17 cellular contexts compared by ENCODE assay signal in genomic region chr9:104606202-104606601, GRCh38. TPM values are rescaled to one million over a fixed set of nuclear protein-coding genes. Genes with fewer than 3 reads are reported as not detected.
"Had no signal": no experiment of that assay in that cellular context is flagged by ENCODE, and none has a peak within 500 bp of the region (broad histone marks: within the 10 kb centered on the region; RNA-seq: fewer than 3 reads in every experiment).

No MANE protein-coding gene starts in this region.

- H3K27ac ChIP-seq: brain microvascular endothelial cell, esophagus squamous epithelium, left ventricle myocardium inferior, psoas muscle, vagina had no signal

- H3K9me3 ChIP-seq: esophagus squamous epithelium, left ventricle myocardium inferior, psoas muscle, vagina had no signal

- H3K4me3 ChIP-seq: esophagus squamous epithelium, left ventricle myocardium inferior, psoas muscle, vagina had no signal

- H3K4me1 ChIP-seq: esophagus squamous epithelium, left ventricle myocardium inferior, psoas muscle, vagina had no signal

- ATAC-seq: activated CD4-positive, CD25-positive, alpha-beta regulatory T cell treated with anti-CD3 and anti-CD28 coated beads, Interleukin-2, amount 50 U/mL, for 24 hours; natural killer cell treated with Interleukin-12 subunit alpha and Interleukin-12 subunit beta and Interleukin-15 and Interleukin-18, amount 100 ng/mL, for 72 hours; psoas muscle had no signal

- DNase-seq: activated naive CD4-positive, alpha-beta T cell treated with anti-CD3 and anti-CD28 coated beads, Interleukin-2, amount 10 ng/mL, durations not matched to agents 7 days and 5 days; brain microvascular endothelial cell; cerebellar nuclear complex; esophagus squamous epithelium; foreskin melanocyte; head of caudate nucleus; left ventricle myocardium inferior; psoas muscle; stimulated activated CD4-positive, alpha-beta T cell treated with anti-CD3 and anti-CD28 coated beads, Interleukin-4, amount 100 ng/mL, for 1 hour; T-helper 2 cell had no signal

- H3K36me3 ChIP-seq: brain microvascular endothelial cell, esophagus squamous epithelium, left ventricle myocardium inferior, vagina had no signal

- H3K27me3 ChIP-seq: brain microvascular endothelial cell, esophagus squamous epithelium, vagina had no signal

RNA-seq across cellular contexts. Expression of gene OR13C2, which starts 0.8 kb away (rescaled TPM):
- total RNA-seq: activated T-helper 2 cell treated with anti-CD3 and anti-CD28 coated beads, Interferon-gamma antibody, Interleukin-2, Interleukin-4, amounts not matched to agents 10 μg/mL and 5 μg/mL and 100 μg/mL, durations not matched to agents 14 hours and 24 hours and 36 hours; dermis microvascular lymphatic vessel endothelial cell; esophagus squamous epithelium; left ventricle myocardium inferior; natural killer cell treated with Interleukin-12 subunit alpha and Interleukin-12 subunit beta and Interleukin-15 and Interleukin-18, amount 100 ng/mL, for 72 hours; omental fat pad; psoas muscle; vagina had no signal

RNA-seq across cellular contexts. Expression of gene OR13C5, which starts 7.0 kb away (rescaled TPM):
- total RNA-seq: activated T-helper 2 cell treated with anti-CD3 and anti-CD28 coated beads, Interferon-gamma antibody, Interleukin-2, Interleukin-4, amounts not matched to agents 10 μg/mL and 5 μg/mL and 100 μg/mL, durations not matched to agents 14 hours and 24 hours and 36 hours; dermis microvascular lymphatic vessel endothelial cell; esophagus squamous epithelium; left ventricle myocardium inferior; natural killer cell treated with Interleukin-12 subunit alpha and Interleukin-12 subunit beta and Interleukin-15 and Interleukin-18, amount 100 ng/mL, for 72 hours; omental fat pad; psoas muscle; temporal lobe; vagina had no signal

RNA-seq across cellular contexts. Expression of gene OR13C9, which starts 11.8 kb away (rescaled TPM):
- total RNA-seq: activated T-helper 2 cell treated with anti-CD3 and anti-CD28 coated beads, Interferon-gamma antibody, Interleukin-2, Interleukin-4, amounts not matched to agents 10 μg/mL and 5 μg/mL and 100 μg/mL, durations not matched to agents 14 hours and 24 hours and 36 hours; dermis microvascular lymphatic vessel endothelial cell; esophagus squamous epithelium; left ventricle myocardium inferior; natural killer cell treated with Interleukin-12 subunit alpha and Interleukin-12 subunit beta and Interleukin-15 and Interleukin-18, amount 100 ng/mL, for 72 hours; omental fat pad; psoas muscle; temporal lobe; vagina had no signal

RNA-seq across cellular contexts. Expression of gene OR13C8, which starts 37.2 kb away (rescaled TPM):
- total RNA-seq: activated T-helper 2 cell treated with anti-CD3 and anti-CD28 coated beads, Interferon-gamma antibody, Interleukin-2, Interleukin-4, amounts not matched to agents 10 μg/mL and 5 μg/mL and 100 μg/mL, durations not matched to agents 14 hours and 24 hours and 36 hours; dermis microvascular lymphatic vessel endothelial cell; esophagus squamous epithelium; left ventricle myocardium inferior; natural killer cell treated with Interleukin-12 subunit alpha and Interleukin-12 subunit beta and Interleukin-15 and Interleukin-18, amount 100 ng/mL, for 72 hours; omental fat pad; psoas muscle; temporal lobe; vagina had no signal
